8 cellular contexts compared by ENCODE assay signal in genomic region chr16:2963611-2964415, GRCh38. TPM values are rescaled to one million over a fixed set of nuclear protein-coding genes. Genes with fewer than 3 reads are reported as not detected.
DNase-seq lines count a peak whose midpoint lies in the region; ATAC-seq and TF ChIP-seq lines count a peak whose summit lies in the region.

A gene with protein sequence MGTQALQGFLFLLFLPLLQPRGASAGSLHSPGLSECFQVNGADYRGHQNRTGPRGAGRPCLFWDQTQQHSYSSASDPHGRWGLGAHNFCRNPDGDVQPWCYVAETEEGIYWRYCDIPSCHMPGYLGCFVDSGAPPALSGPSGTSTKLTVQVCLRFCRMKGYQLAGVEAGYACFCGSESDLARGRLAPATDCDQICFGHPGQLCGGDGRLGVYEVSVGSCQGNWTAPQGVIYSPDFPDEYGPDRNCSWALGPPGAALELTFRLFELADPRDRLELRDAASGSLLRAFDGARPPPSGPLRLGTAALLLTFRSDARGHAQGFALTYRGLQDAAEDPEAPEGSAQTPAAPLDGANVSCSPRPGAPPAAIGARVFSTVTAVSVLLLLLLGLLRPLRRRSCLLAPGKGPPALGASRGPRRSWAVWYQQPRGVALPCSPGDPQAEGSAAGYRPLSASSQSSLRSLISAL (plus strand): TSS chr16:2964275. CDS start chr16:2964521, 246 bp downstream.

- intact Hi-C loops in IMR-90 (cut with micrococcal nuclease) = no loop called here

- no peaks in the 10 kb centered on the region; the same call in 1 of the 2 replicates for H3K9me3 ChIP-seq in IMR-90 (ENCODE audit: control insufficient read depth, insufficient read depth, low read length)
- no peaks in the 10 kb centered on the region for H3K9me3 ChIP-seq in neuron (ENCODE audit: low read length)

- no peak for TF ChIP-seq POLR2A in IMR-90 (IDR thresholded peaks at IDR 0.05; ENCODE audit: low read depth, low read length)

- H2AFZ ChIP-seq in IMR-90 (replicated peaks; ENCODE audit: low read length, poor library complexity) (peak within 1 kb of the TSS; percentile 81), neuron (ENCODE audit: low read depth, low read length) (peak within 1 kb of the TSS; percentile 76)

- H3K56ac ChIP-seq in IMR-90 (ENCODE audit: extremely low read depth, insufficient read depth, low read length) = no peak within 1 kb of the TSS

- H3K4ac ChIP-seq in IMR-90 (ENCODE audit: low read depth, low read length) = no peak within 1 kb of the TSS

- no peak within 1 kb of the TSS for H4K5ac ChIP-seq in IMR-90 (ENCODE audit: low read depth, low read length)

- DNase-seq in EH (ENCODE audit: low read depth) = peak; percentile 24
- no peak for DNase-seq in IMR-90
- peak; percentile 96 for DNase-seq in SK-N-DZ (ENCODE audit: low spot score)
- DNase-seq in coronary artery (ENCODE audit: low spot score) = no peak
- no peak for DNase-seq in occipital lobe (lab: John Stamatoyannopoulos, UW)

- peaks cover 20% of the 10 kb centered on the region; the same call in 1 of the 2 replicates for H4K20me1 ChIP-seq in IMR-90 (ENCODE audit: insufficient read depth, low read length)

- TF ChIP-seq RAD21 in IMR-90 (IDR thresholded peaks at IDR 0.05; ENCODE audit: low read length) = no peak

- H3K36me3 ChIP-seq in IMR-90 (ENCODE audit: control insufficient read depth, insufficient read depth, low read length) (no peaks in the 10 kb centered on the region), neuron (ENCODE audit: insufficient read depth, low read length) (no peaks in the 10 kb centered on the region)

- H3K79me1 ChIP-seq in IMR-90 (ENCODE audit: low read depth in 1 of 2, low read length in 2 of 2) = peaks cover 0 to 4% of the 10 kb centered on the region in 2 experiments; a peak in 1 of 4 replicates

- no peak within 1 kb of the TSS for H2AK5ac ChIP-seq in IMR-90 (ENCODE audit: low read depth, low read length)

- no peak within 1 kb of the TSS for H3K18ac ChIP-seq in IMR-90 (ENCODE audit: low read depth, low read length)

- peak; percentile 33 for ATAC-seq in IMR-90 (ENCODE audit: low read depth)
- ATAC-seq in GM21529 (IDR thresholded peaks at IDR 0.05; ENCODE audit: unreplicated experiment) = no peak
- ATAC-seq in HG02763 (IDR thresholded peaks at IDR 0.05; ENCODE audit: unreplicated experiment) = no peak

- H3K4me3 ChIP-seq in IMR-90 (ENCODE audit: insufficient read depth, low read depth, low read length) (peak within 1 kb of the TSS; percentile 13), coronary artery (peak within 1 kb of the TSS; percentile 59), neuron (ENCODE audit: low read length) (peak within 1 kb of the TSS; percentile 43)

- peak within 1 kb of the TSS; percentile 75; the same call in 1 of the 2 replicates for H3K4me2 ChIP-seq in IMR-90 (ENCODE audit: low read depth, low read length)

- no peak within 1 kb of the TSS for H2BK15ac ChIP-seq in IMR-90 (ENCODE audit: low read depth, low read length)

- H2AK9ac ChIP-seq in IMR-90 (replicated peaks; ENCODE audit: low read depth, low read length, poor library complexity) = no peak within 1 kb of the TSS

- dilution Hi-C loops in IMR-90 (cut with HindIII; ENCODE audit: low sequenced_read_pairs, unreplicated experiment) = no loop called here

- H3K4me1 ChIP-seq in IMR-90 (ENCODE audit: control insufficient read depth, insufficient read depth, low read length) (peaks cover 5% of the 10 kb centered on the region; the same call in 1 of the 2 replicates), neuron (ENCODE audit: insufficient read depth, low read length) (peaks cover 18% of the 10 kb centered on the region)

- H3K27me3 ChIP-seq in IMR-90 (ENCODE audit: control insufficient read depth, insufficient read depth, low read length) (peaks cover 62% of the 10 kb centered on the region), neuron (ENCODE audit: insufficient read depth, low read length) (peaks cover 14% of the 10 kb centered on the region)

- no peak within 1 kb of the TSS for H2BK20ac ChIP-seq in IMR-90 (ENCODE audit: low read depth, low read length)

- no peak within 1 kb of the TSS for H3K9ac ChIP-seq in IMR-90 (ENCODE audit: low read depth, low read length)

- H3K9me1 ChIP-seq in IMR-90 (ENCODE audit: insufficient read depth, low read length) = peaks cover 8% of the 10 kb centered on the region; the same call in 1 of the 2 replicates

- in situ Hi-C loops in IMR-90 (cut with MboI; ENCODE audit: low sequenced_read_pairs) = no loop called here

- POLR2A ChIA-PET in IMR-90 (lab: Charles Lee; ENCODE audit: unreplicated experiment) = no interaction called here

- no peak within 1 kb of the TSS for H3K23ac ChIP-seq in IMR-90 (ENCODE audit: low read depth, low read length)

- H3K27ac ChIP-seq in IMR-90 (ENCODE audit: insufficient read depth, low read length) = no peak within 1 kb of the TSS
- H3K27ac ChIP-seq in coronary artery = no peak within 1 kb of the TSS

- no peak for TF ChIP-seq CTCF in IMR-90 (conservative IDR thresholded peaks at IDR 0.05; ENCODE audit: low read depth, low read length)
- TF ChIP-seq CTCF in coronary artery (IDR thresholded peaks at IDR 0.05) = no peak

- WGBS in IMR-90 (ENCODE audit: extremely low coverage in 2 of 2, insufficient read length in 1 of 2), 2 experiments = 2% methylated on average over 18 of the region's 64 CpGs; no CpG with 5 or more reads in 1 of the 2 experiments

- no peak within 1 kb of the TSS for H4K8ac ChIP-seq in IMR-90 (ENCODE audit: low read depth in 2 of 2, low read length in 2 of 2)

- H4K91ac ChIP-seq in IMR-90 (ENCODE audit: insufficient read depth, low read depth, low read length) = no peak within 1 kb of the TSS

- H2BK120ac ChIP-seq in IMR-90 (ENCODE audit: low read depth, low read length) = no peak within 1 kb of the TSS

- no peak within 1 kb of the TSS for H2BK5ac ChIP-seq in IMR-90 (ENCODE audit: low read depth, low read length, poor library complexity, severe bottlenecking)

- no TSS peak for BruUV-seq in IMR-90 (replicated peaks; lab: Mats Ljungman, UMichigan)

- CTCF ChIA-PET in IMR-90 (lab: Yijun Ruan, JAX) = no interaction called here

- no peak within 1 kb of the TSS for H3K14ac ChIP-seq in IMR-90 (replicated peaks; ENCODE audit: low read depth, low read length)

TF ChIP-seq in IMR-90, 13 proteins besides CTCF, POLR2A, EP300 and RAD21:
- TF ChIP-seq BHLHE40 (IDR thresholded peaks at IDR 0.05; ENCODE audit: low read depth, low read length) = peak; percentile 51
- TF ChIP-seq USF2 (IDR thresholded peaks at IDR 0.05; ENCODE audit: low read depth, low read length) = 0 out of 2 replicates have a peak, but pooled peaks have one; percentile 25
- no peak for TF ChIP-seq MAFK (IDR thresholded peaks at IDR 0.05; ENCODE audit: low read depth, low read length)
- no peak for TF ChIP-seq SMC3 (IDR thresholded peaks at IDR 0.05; ENCODE audit: low read depth, low read length)
TF ChIP-seq in IMR-90: peak in this region for 2.

RNA-seq across cellular contexts. Expression of the gene that starts here (rescaled TPM):
- not detected in 2 replicates for total RNA-seq in IMR-90 (2012; rRNA removed)
- polyA plus RNA-seq in IMR-90 (2012; rRNA removed) = 0.03 and 0.11 TPM in 2 replicates
- 0.09 and 0.18 TPM in 2 replicates for polyA plus RNA-seq in IMR-90 (2012; cell fraction: cytosol; rRNA removed)
- 0.03 and 0.30 TPM in 2 replicates for polyA plus RNA-seq in IMR-90 (2012; cell fraction: nucleus; rRNA removed; ENCODE audit: low replicate concordance)
- polyA plus RNA-seq in SK-N-DZ (2014; cell fraction: cytosol; rRNA removed) = 16.9 and 22.7 TPM in 2 replicates
- 45.5 and 46.1 TPM in 2 replicates for polyA plus RNA-seq in SK-N-DZ (2014; cell fraction: nucleus; rRNA removed)
- total RNA-seq in occipital lobe = not detected

Comparison
In these comparisons a context has a peak if more than half of its experiments do, and no peak if none do; other contexts are left out.
1. Peak in ATAC-seq, H3K4me3 ChIP-seq and H3K4me2 ChIP-seq in IMR-90; RNA of the gene not detected or under 1 TPM.
2. DNase-seq: peak in EH (single experiment) and SK-N-DZ (single experiment); none in IMR-90 (single experiment), coronary artery (single experiment) and occipital lobe (single experiment).
3. Peak in every context shown above with its lines, with median percentiles within 50 percentile points of each other: H3K4me3 ChIP-seq.